23 cellular contexts compared by ENCODE assay signal in genomic region chr16:48256579-48257177, GRCh38. TPM values are rescaled to one million over a fixed set of nuclear protein-coding genes. Genes with fewer than 3 reads are reported as not detected.
DNase-seq lines count a peak whose midpoint lies in the region; ATAC-seq, FAIRE-seq and TF ChIP-seq lines count a peak whose summit lies in the region.
"Had no signal": no experiment of that assay in that cellular context is flagged by ENCODE, and none has a peak within 500 bp of the region (broad histone marks: within the 10 kb centered on the region; RNA-seq: fewer than 3 reads in every experiment).

No MANE protein-coding gene starts in this region.

- no peak overlapping the region for H3K4me2 ChIP-seq in PC-3 (ENCODE audit: low read length)
- H3K4me2 ChIP-seq: A549, GM23338 had no signal

- H3K9me3 Mint-ChIP-seq in activated CD8-positive, alpha-beta memory T cell treated with anti-CD3 and anti-CD28 coated beads, Interleukin-2, amount 10 ng/mL, durations not matched to agents 7 days and 5 days (ENCODE audit: low read depth) = no peaks in the 10 kb centered on the region
- H3K9me3 Mint-ChIP-seq: CD14-positive monocyte; CD4-positive, alpha-beta memory T cell; GM23338 had no signal

- CTCF ChIA-PET in PC-3 (lab: Charles Lee) = interaction anchor here (0.6 to 1.3 kb wide), 2 partner anchors 17 to 92 kb away, joined by 3 to 4 read pairs; no protein-coding TSS in a partner anchor
- CTCF ChIA-PET in activated CD8-positive, alpha-beta memory T cell treated with anti-CD3 and anti-CD28 coated beads, Interleukin-2, amount 10 ng/mL, durations not matched to agents 7 days and 5 days (lab: Charles Lee) = no interaction called here

- TF ChIP-seq CTCF in C4-2B (conservative IDR thresholded peaks at IDR 0.05) = no peak
- TF ChIP-seq CTCF in PC-3 (conservative IDR thresholded peaks at IDR 0.05; ENCODE audit: low read depth, low read length) = no peak

- H3F3A ChIP-seq in PC-3 (ENCODE audit: low read length, unreplicated experiment) = no peaks in the 10 kb centered on the region

- intact Hi-C loops in PC-3 (cut with micrococcal nuclease) (no loop called here), left colon (cut with DNase I, micrococcal nuclease) (no loop called here)

- FAIRE-seq in small intestine (lab: Jason Lieb, UNC) = no peak
- FAIRE-seq: GM12892, GM18507, H54 had no signal

- H3K27me3 ChIP-seq in PC-3 (ENCODE audit: low read length) (no peaks in the 10 kb centered on the region), small intestine (ENCODE audit: control insufficient read depth in 2 of 2, insufficient read depth in 2 of 2, low read length in 2 of 2) (no peaks in the 10 kb centered on the region)

- H2AFZ ChIP-seq in PC-3 (ENCODE audit: low read length) = no peak overlapping the region
- H2AFZ ChIP-seq: GM23338 had no signal

- ATAC-seq in PC-3 (peak; percentile 43), left colon (peak; percentile 81), HG02885 (IDR thresholded peaks at IDR 0.05; ENCODE audit: poor library complexity, unreplicated experiment) (no peak)
- no peak for ATAC-seq in activated CD8-positive, alpha-beta memory T cell treated with anti-CD3 and anti-CD28 coated beads, Interleukin-2, amount 10 ng/mL, durations not matched to agents 7 days and 5 days
- ATAC-seq: A549, GM23338 had no signal

- H3K9ac ChIP-seq in PC-3 (ENCODE audit: low read length) = no peak overlapping the region

- H3K27ac Mint-ChIP-seq in activated CD8-positive, alpha-beta memory T cell treated with anti-CD3 and anti-CD28 coated beads, Interleukin-2, amount 10 ng/mL, durations not matched to agents 7 days and 5 days = no peak overlapping the region
- H3K27ac Mint-ChIP-seq: CD14-positive monocyte; CD4-positive, alpha-beta memory T cell; GM23338 had no signal

- H3K36me3 ChIP-seq in PC-3 (ENCODE audit: low read depth, low read length) (peaks cover 27% of the 10 kb centered on the region), small intestine (ENCODE audit: control insufficient read depth in 2 of 2, insufficient read depth in 2 of 2, low read length in 2 of 2) (peaks cover 8 to 13% of the 10 kb centered on the region in 2 donors)

- BruUV-seq in PC-3 (replicated peaks; lab: Mats Ljungman, UMichigan) = no TSS peak

- POLR2A ChIA-PET in PC-3 (lab: Charles Lee; ENCODE audit: unreplicated experiment) = no interaction called here

- 63 to 80% (median 72%) methylated on average over 7 of the region's 7 CpGs for WGBS in small intestine, 3 donors

- no peak overlapping the region for H3K4me3 ChIP-seq in PC-3 (ENCODE audit: low read length)
- no peak overlapping the region for H3K4me3 ChIP-seq in small intestine (ENCODE audit: low read depth in 1 of 2, low read length in 2 of 2)
- H3K4me3 ChIP-seq: A549, GM23338 had no signal

- no peaks in the 10 kb centered on the region for H3K4me1 ChIP-seq in PC-3 (ENCODE audit: insufficient read depth, low read length)
- H3K4me1 ChIP-seq in small intestine (ENCODE audit: control insufficient read depth in 2 of 2, insufficient read depth in 1 of 2, low read depth in 1 of 2, low read length in 1 of 2) = no peaks in the 10 kb centered on the region
- H3K4me1 ChIP-seq: A549 had no signal

- no peaks in the 10 kb centered on the region for H4K20me1 ChIP-seq in PC-3 (ENCODE audit: low read length)

- no peak overlapping the region for H3K4me3 Mint-ChIP-seq in activated CD8-positive, alpha-beta memory T cell treated with anti-CD3 and anti-CD28 coated beads, Interleukin-2, amount 10 ng/mL, durations not matched to agents 7 days and 5 days
- H3K4me3 Mint-ChIP-seq: CD14-positive monocyte; CD4-positive, alpha-beta memory T cell; GM23338 had no signal

- peaks cover 4% of the 10 kb centered on the region; the same call in 1 of the 2 replicates for H3K79me2 ChIP-seq in PC-3 (ENCODE audit: low read length)

- H3K27ac ChIP-seq in C4-2B (peak overlapping the region; percentile 66), PC-3 (ENCODE audit: low read length) (no peak overlapping the region), small intestine (ENCODE audit: low read depth in 1 of 2, low read length in 1 of 2) (no peak overlapping the region)
- H3K27ac ChIP-seq: A549, HL-60 had no signal

- peaks cover 43% of the 10 kb centered on the region for H3K36me3 Mint-ChIP-seq in activated CD8-positive, alpha-beta memory T cell treated with anti-CD3 and anti-CD28 coated beads, Interleukin-2, amount 10 ng/mL, durations not matched to agents 7 days and 5 days

- no peaks in the 10 kb centered on the region for H3K9me3 ChIP-seq in PC-3 (ENCODE audit: low read length)
- no peaks in the 10 kb centered on the region for H3K9me3 ChIP-seq in small intestine (ENCODE audit: control insufficient read depth, low read depth)
- H3K9me3 ChIP-seq: A549 had no signal

- no peaks in the 10 kb centered on the region for H3K27me3 Mint-ChIP-seq in activated CD8-positive, alpha-beta memory T cell treated with anti-CD3 and anti-CD28 coated beads, Interleukin-2, amount 10 ng/mL, durations not matched to agents 7 days and 5 days
- H3K27me3 Mint-ChIP-seq: CD4-positive, alpha-beta memory T cell had no signal

- H3K4me1 Mint-ChIP-seq in activated CD8-positive, alpha-beta memory T cell treated with anti-CD3 and anti-CD28 coated beads, Interleukin-2, amount 10 ng/mL, durations not matched to agents 7 days and 5 days = no peaks in the 10 kb centered on the region
- H3K4me1 Mint-ChIP-seq: CD14-positive monocyte, GM23338 had no signal

- DNase-seq in PC-3 (no peak), left colon (no peak), small intestine (peak; percentile 16), KG1 (lab: John Stamatoyannopoulos, UW) (no peak)
- no peak for DNase-seq in activated CD8-positive, alpha-beta memory T cell treated with anti-CD3 and anti-CD28 coated beads, Interleukin-2, amount 10 ng/mL, durations not matched to agents 7 days and 5 days
- DNase-seq: AML-193; CD4-positive, alpha-beta memory T cell; DMS153; DMS79; GDM1; HCEC 1CT; IMR-90 had no signal

- H3K9me2 ChIP-seq in PC-3 (replicated peaks; ENCODE audit: low read length) = no peaks in the 10 kb centered on the region

RNA-seq across cellular contexts. Expression of gene ABCC11, which starts 9.3 kb away (rescaled TPM):
- total RNA-seq in PC-3 (2014; rRNA removed) (0.26 TPM in 1 of 2 replicates, not detected in the other), left colon (under 1 TPM; 0.34 to 0.61 TPM)
- polyA plus RNA-seq in small intestine = under 1 TPM in 2 of 3 donors, not detected in 1; 0.15 to 0.22 TPM
- under 1 TPM in 1 of 2 experiments, not detected in 1; 0.19 TPM for total RNA-seq in activated CD8-positive, alpha-beta memory T cell treated with anti-CD3 and anti-CD28 coated beads, Interleukin-2, amount 10 ng/mL, durations not matched to agents 7 days and 5 days
- total RNA-seq: CD4-positive, alpha-beta memory T cell; Daoy; GM23338; HT1080 had no signal
- polyA plus RNA-seq: CD14-positive monocyte had no signal

RNA-seq across cellular contexts. Expression of gene LONP2, which starts 12.6 kb away (rescaled TPM):
- total RNA-seq in PC-3 (2014; rRNA removed) (32.3 and 41.5 TPM in 2 replicates), left colon (10 to 100 TPM; 62.8 to 64.1 TPM)
- polyA plus RNA-seq in small intestine = 10 to 100 TPM; 18.1 to 33.1 (median 21.7) TPM
- 10 to 100 TPM; 50.6 to 54.3 TPM for total RNA-seq in activated CD8-positive, alpha-beta memory T cell treated with anti-CD3 and anti-CD28 coated beads, Interleukin-2, amount 10 ng/mL, durations not matched to agents 7 days and 5 days

Comparison
In these comparisons a context has a peak if more than half of its experiments do, and no peak if none do; other contexts are left out.
1. ATAC-seq: peak in PC-3 (single experiment) and left colon (single experiment); none in activated CD8-positive, alpha-beta memory T cell treated with anti-CD3 and anti-CD28 coated beads, Interleukin-2, amount 10 ng/mL, durations not matched to agents 7 days and 5 days (single experiment) and HG02885 (single experiment).